ENCODE assay signal across 8 cellular contexts in genomic region chr12:9448648-9449047, GRCh38.
DNase-seq lines count a peak whose midpoint lies in the region; ATAC-seq and TF ChIP-seq lines count a peak whose summit lies in the region.
"Not testable (repeated sequence)": the region's sequence is repeated elsewhere in the genome, so short reads cannot be mapped to it uniquely, and the experiment has no call there.

No MANE protein-coding gene starts in this region.

- not testable (repeated sequence) for H3K27me3 ChIP-seq in RWPE2 (ENCODE audit: insufficient read depth, poor library complexity, severe bottlenecking); esophagus (ENCODE audit: control insufficient read depth in 1 of 2, insufficient read depth in 2 of 2, low read length in 2 of 2); ovary; upper lobe of left lung

- not testable (repeated sequence) for H3K9me3 ChIP-seq in RWPE2 (ENCODE audit: severe bottlenecking); esophagus (ENCODE audit: control insufficient read depth in 2 of 2, insufficient read depth in 1 of 2, low read depth in 1 of 2, low read length in 1 of 2); ovary; upper lobe of left lung

- not testable (repeated sequence) for H3K27ac ChIP-seq in RWPE2 (ENCODE audit: poor library complexity, severe bottlenecking); esophagus (ENCODE audit: low read depth in 2 of 2, low read length in 1 of 2); ovary
- peak overlapping the region in 1 of 4 donors; percentile 75 for H3K27ac ChIP-seq in upper lobe of left lung

- POLR2A ChIA-PET in activated naive CD8-positive, alpha-beta T cell treated with anti-CD3 and anti-CD28 coated beads, Interleukin-2, amount 10 ng/mL, durations not matched to agents 7 days and 5 days (lab: Charles Lee) = interaction anchor here (1.8 to 3.1 kb wide), 2 partner anchors 106 to 199 kb away, joined by 4 to 19 read pairs; no protein-coding TSS in a partner anchor

- not testable (repeated sequence) for TF ChIP-seq POLR2A in ovary (IDR thresholded peaks at IDR 0.05); upper lobe of left lung (IDR thresholded peaks at IDR 0.05)

- H3K4me1 Mint-ChIP-seq in activated naive CD8-positive, alpha-beta T cell treated with anti-CD3 and anti-CD28 coated beads, Interleukin-2, amount 10 ng/mL, durations not matched to agents 7 days and 5 days = peaks cover 19% of the 10 kb centered on the region

- H3K4me3 Mint-ChIP-seq in activated naive CD8-positive, alpha-beta T cell treated with anti-CD3 and anti-CD28 coated beads, Interleukin-2, amount 10 ng/mL, durations not matched to agents 7 days and 5 days = peak overlapping the region; percentile 91

- TF ChIP-seq EP300 in ovary (IDR thresholded peaks at IDR 0.05); upper lobe of left lung (IDR thresholded peaks at IDR 0.05): not testable (repeated sequence)

- H3K4me1 ChIP-seq in RWPE2 (ENCODE audit: insufficient read depth, poor library complexity, severe bottlenecking); esophagus (ENCODE audit: control insufficient read depth in 2 of 2, insufficient read depth in 2 of 2, low read length in 1 of 2); ovary (ENCODE audit: insufficient read depth): not testable (repeated sequence)
- H3K4me1 ChIP-seq in upper lobe of left lung = peaks cover 0 to 16% (median 6%) of the 10 kb centered on the region in 4 donors

- H3K4me3 ChIP-seq in LNCaP clone FGC (ENCODE audit: low read depth, low read length) (peak overlapping the region; percentile 69), RWPE2 (ENCODE audit: severe bottlenecking) (peak overlapping the region; percentile 28), esophagus (ENCODE audit: low read depth in 1 of 2, low read length in 2 of 2) (peak overlapping the region; percentile 37 to 65), ovary (peak overlapping the region; percentile 49), upper lobe of left lung (peak overlapping the region in 3 of 4 donors; percentile 54 to 82 (median 63))

- H3K36me3 ChIP-seq in RWPE2 (ENCODE audit: low read depth); esophagus (ENCODE audit: control insufficient read depth in 2 of 2, insufficient read depth in 2 of 2, low read length in 1 of 2); ovary; upper lobe of left lung: not testable (repeated sequence)

- 21 to 29% methylated on average over 6 to 9 of the region's 10 CpGs for WGBS in esophagus, 2 donors
- 33 to 60% (median 45%) methylated on average over 6 to 7 of the region's 10 CpGs for WGBS in ovary, 3 donors
- 33 to 63% methylated on average over 6 to 8 of the region's 10 CpGs for WGBS in upper lobe of left lung, 2 donors

- intact Hi-C loops in left colon (cut with DNase I, micrococcal nuclease); ovary (cut with DNase I): not testable (repeated sequence)

- DNase-seq in DMS79 (lab: John Stamatoyannopoulos, UW) = peak; percentile 71
- DNase-seq in LNCaP clone FGC (ENCODE audit: low read depth) = peak; percentile 52
- not testable (repeated sequence) for DNase-seq in RWPE2 (ENCODE audit: low spot score); activated naive CD8-positive, alpha-beta T cell treated with anti-CD3 and anti-CD28 coated beads, Interleukin-2, amount 10 ng/mL, durations not matched to agents 7 days and 5 days; left colon; ovary; upper lobe of left lung

- not testable (repeated sequence) for H3K9me3 Mint-ChIP-seq in activated naive CD8-positive, alpha-beta T cell treated with anti-CD3 and anti-CD28 coated beads, Interleukin-2, amount 10 ng/mL, durations not matched to agents 7 days and 5 days

- H3K27me3 Mint-ChIP-seq in activated naive CD8-positive, alpha-beta T cell treated with anti-CD3 and anti-CD28 coated beads, Interleukin-2, amount 10 ng/mL, durations not matched to agents 7 days and 5 days = not testable (repeated sequence)

- not testable (repeated sequence) for H3K36me3 Mint-ChIP-seq in activated naive CD8-positive, alpha-beta T cell treated with anti-CD3 and anti-CD28 coated beads, Interleukin-2, amount 10 ng/mL, durations not matched to agents 7 days and 5 days

- TF ChIP-seq CTCF in LNCaP clone FGC (IDR thresholded peaks at IDR 0.05; ENCODE audit: control insufficient read depth, extremely low read depth, insufficient read depth); RWPE2 (IDR thresholded peaks at IDR 0.05; ENCODE audit: poor library complexity, severe bottlenecking); ovary (IDR thresholded peaks at IDR 0.05); upper lobe of left lung (IDR thresholded peaks at IDR 0.05): not testable (repeated sequence)

- H3K27ac Mint-ChIP-seq in activated naive CD8-positive, alpha-beta T cell treated with anti-CD3 and anti-CD28 coated beads, Interleukin-2, amount 10 ng/mL, durations not matched to agents 7 days and 5 days = peak overlapping the region; percentile 93

- peak; percentile 59 for ATAC-seq in RWPE2 (ENCODE audit: low read depth)
- ATAC-seq in activated naive CD8-positive, alpha-beta T cell treated with anti-CD3 and anti-CD28 coated beads, Interleukin-2, amount 10 ng/mL, durations not matched to agents 7 days and 5 days (ENCODE audit: low read depth) = not testable (repeated sequence)
- peak; percentile 51 for ATAC-seq in left colon
- peak; percentile 19 to 54 for ATAC-seq in upper lobe of left lung (ENCODE audit: low FRiP score in 2 of 2)
